ENCODE assay signal across 18 cellular contexts in the genomic region with DNA sequence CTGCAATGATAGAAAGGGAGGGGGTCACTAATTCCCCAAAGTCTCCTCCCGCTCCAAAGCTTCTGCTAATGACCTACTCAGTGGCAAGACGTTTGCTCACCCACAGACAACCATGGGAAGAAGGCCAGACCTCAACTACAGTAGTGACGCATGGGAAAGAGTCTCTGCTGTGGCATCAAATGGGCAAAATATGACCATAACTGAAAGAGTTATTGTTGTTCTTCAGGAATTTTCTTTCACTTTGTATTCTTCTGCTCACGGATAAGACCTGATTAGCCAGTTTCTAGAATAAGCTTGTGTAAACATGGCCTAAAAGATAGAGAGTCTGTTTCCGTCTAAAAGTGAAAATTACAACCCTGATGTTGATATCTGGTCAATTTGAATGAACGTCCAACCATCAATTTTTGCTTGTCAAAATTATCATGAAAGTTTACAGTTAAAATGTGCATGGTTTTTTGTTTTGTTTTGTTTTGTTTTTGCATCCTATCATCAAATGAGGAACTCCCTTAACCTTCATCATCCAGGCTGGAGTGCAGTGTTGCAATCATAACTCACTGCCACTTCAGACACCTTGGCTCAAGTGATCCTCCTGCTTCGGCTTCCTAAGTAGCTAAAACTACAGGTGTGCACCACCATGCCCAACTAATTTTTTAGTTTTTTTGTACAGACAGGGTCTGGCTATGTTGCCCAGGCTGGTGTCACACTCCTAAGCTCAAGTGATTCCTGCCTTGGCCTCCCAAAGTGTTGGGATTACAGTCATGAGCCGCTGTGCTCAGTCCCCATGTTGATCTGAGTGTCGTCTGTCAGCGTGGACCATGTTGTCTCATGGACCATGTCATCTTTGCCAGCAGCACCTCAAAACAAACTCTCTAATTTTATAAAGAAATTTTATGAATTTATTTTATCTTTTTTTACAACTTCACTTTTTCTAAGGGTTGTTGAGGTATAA. TPM values are rescaled to one million over a fixed set of nuclear protein-coding genes. Genes with fewer than 3 reads are reported as not detected.
DNase-seq lines count a peak whose midpoint lies in the region; ATAC-seq and TF ChIP-seq lines count a peak whose summit lies in the region.
"Had no signal": no experiment of that assay in that cellular context is flagged by ENCODE, and none has a peak within 500 bp of the region (broad histone marks: within the 10 kb centered on the region; RNA-seq: fewer than 3 reads in every experiment).

No MANE protein-coding gene starts in this region.

- 82% methylated on average over 10 of the region's 10 CpGs for WGBS in esophagus muscularis mucosa
- WGBS in suprapubic skin, result 77% methylated on average over 10 of the region's 10 CpGs

- H3K27me3 ChIP-seq in esophagus muscularis mucosa, result no peaks in the 10 kb centered on the region
- H3K27me3 ChIP-seq in suprapubic skin, result peaks cover 17% of the 10 kb centered on the region

- TF ChIP-seq CTCF in esophagus muscularis mucosa (IDR thresholded peaks at IDR 0.05) (no peak), suprapubic skin (IDR thresholded peaks at IDR 0.05) (no peak)

- ATAC-seq in GM18517 (IDR thresholded peaks at IDR 0.05; ENCODE audit: unreplicated experiment) (no peak), GM21381 (IDR thresholded peaks at IDR 0.05; ENCODE audit: unreplicated experiment) (no peak)
- ATAC-seq: Right ventricle myocardium inferior had no signal

- TF ChIP-seq EP300 in esophagus muscularis mucosa (IDR thresholded peaks at IDR 0.05), result no peak
- TF ChIP-seq EP300 in suprapubic skin (IDR thresholded peaks at IDR 0.05), result no peak

- DNase-seq in NCI-H1048 (lab: John Stamatoyannopoulos, UW) (peak; percentile 4), astrocyte of the hippocampus (ENCODE audit: low read depth, low spot score) (peak; percentile 26), esophagus muscularis mucosa (ENCODE audit: extremely low spot score) (peak; percentile 75), suprapubic skin (ENCODE audit: low spot score in 2 of 2) (peak in 1 of 2 donors; percentile 62), NCI-H187 (lab: John Stamatoyannopoulos, UW) (no peak)
- DNase-seq: CD4-positive, alpha-beta T cell; DMS53; HFFc6; Karpas-422; NCI-H2029 treated with DMSO at 0.1 percent for 48 hours; NCI-H2171 treated with DMSO at 0.1 percent for 48 hours; NCI-H446 treated with DMSO at 0.1 percent for 48 hours; NCI-H774 had no signal

- H3K27ac ChIP-seq in esophagus muscularis mucosa (replicated peaks in 1 of 4) (no peak overlapping the region), suprapubic skin (peak overlapping the region; percentile 7)
- H3K27ac ChIP-seq: SK-N-MC had no signal

- intact Hi-C loops in esophagus muscularis mucosa (cut with DNase I), result no loop called here

- no peaks in the 10 kb centered on the region for H3K9me3 ChIP-seq in esophagus muscularis mucosa
- H3K9me3 ChIP-seq in suprapubic skin, result no peaks in the 10 kb centered on the region

- peaks cover 0 to 4% (median 0%) of the 10 kb centered on the region in 4 donors for H3K4me1 ChIP-seq in esophagus muscularis mucosa
- H3K4me1 ChIP-seq in suprapubic skin, result no peaks in the 10 kb centered on the region

- no peak for TF ChIP-seq POLR2A in esophagus muscularis mucosa (IDR thresholded peaks at IDR 0.05; ENCODE audit: low read depth)
- TF ChIP-seq POLR2A in suprapubic skin (IDR thresholded peaks at IDR 0.05), result no peak

- H3K4me3 ChIP-seq in esophagus muscularis mucosa, result no peak overlapping the region
- H3K4me3 ChIP-seq in suprapubic skin, result no peak overlapping the region
- H3K4me3 ChIP-seq: SK-N-MC had no signal

- H3K36me3 ChIP-seq in esophagus muscularis mucosa, result no peaks in the 10 kb centered on the region
- H3K36me3 ChIP-seq in suprapubic skin, result no peaks in the 10 kb centered on the region

RNA-seq across cellular contexts. Expression of a gene that starts 7.0 kb away (rescaled TPM):
- not detected for total RNA-seq in esophagus muscularis mucosa
- 100 to 1,000 TPM in 3 of 4 donors, 10 to 100 TPM in 1; 44.8 to 765 (median 249) TPM for total RNA-seq in suprapubic skin
- total RNA-seq: B cell; CD4-positive, alpha-beta T cell; HFFc6; Right ventricle myocardium inferior had no signal

RNA-seq across cellular contexts. Expression of a gene that starts 10.8 kb away (rescaled TPM):
- not detected for total RNA-seq in esophagus muscularis mucosa
- 10 to 100 TPM in 3 of 4 donors, 1 to 10 TPM in 1; 3.3 to 67.9 (median 21.2) TPM for total RNA-seq in suprapubic skin
- total RNA-seq: B cell; CD4-positive, alpha-beta T cell; HFFc6; Right ventricle myocardium inferior had no signal

RNA-seq across cellular contexts. Expression of a gene that starts 28.7 kb away (rescaled TPM):
- total RNA-seq in esophagus muscularis mucosa (not detected), suprapubic skin (10 to 100 TPM in 2 of 4 donors, 1 to 10 TPM in 1, not detected in 1; 7.8 to 23.7 (median 14.8) TPM)
- total RNA-seq: B cell; CD4-positive, alpha-beta T cell; HFFc6; Right ventricle myocardium inferior had no signal

RNA-seq across cellular contexts. Expression of a gene that starts 38.8 kb away (rescaled TPM):
- not detected for total RNA-seq in esophagus muscularis mucosa
- total RNA-seq in suprapubic skin, result 10 to 100 TPM in 1 of 4 donors, 1 to 10 TPM in 3; 1.3 to 40.7 (median 7.6) TPM
- total RNA-seq: B cell; CD4-positive, alpha-beta T cell; HFFc6; Right ventricle myocardium inferior had no signal

RNA-seq across cellular contexts. Expression of a gene that starts 48.1 kb away (rescaled TPM):
- total RNA-seq in esophagus muscularis mucosa (1 to 10 TPM in 1 of 4 donors, not detected in 3; 5.4 TPM), suprapubic skin (1,000 to 10,000 TPM in 1 of 4 donors, 100 to 1,000 TPM in 2, 10 to 100 TPM in 1; 57.7 to 1,258 (median 594) TPM)
- total RNA-seq: B cell; CD4-positive, alpha-beta T cell; HFFc6 had no signal

Comparison
In these comparisons a context has a peak if more than half of its experiments do, and no peak if none do; other contexts are left out.
1. DNase-seq: peak in NCI-H1048 (single experiment), astrocyte of the hippocampus (single experiment) and esophagus muscularis mucosa (single experiment); none in NCI-H187 (0 of 2).
2. RNA of a gene that starts 7.0 kb away (total RNA-seq): 44.8 to 765 TPM in suprapubic skin; not detected in esophagus muscularis mucosa; every median in the first group is over 10 times any median in the second.
3. RNA of a gene that starts 10.8 kb away (total RNA-seq): 3.3 to 67.9 TPM in suprapubic skin; not detected in esophagus muscularis mucosa; every median in the first group is over 4 times any median in the second.